ENCODE assay signal across 13 cellular contexts in genomic region chr14:35295845-35296161, GRCh38. TPM values are rescaled to one million over a fixed set of nuclear protein-coding genes. Genes with fewer than 3 reads are reported as not detected.
DNase-seq lines count a peak whose midpoint lies in the region; ATAC-seq and TF ChIP-seq lines count a peak whose summit lies in the region.
"Had no signal": no experiment of that assay in that cellular context is flagged by ENCODE, and none has a peak within 500 bp of the region (broad histone marks: within the 10 kb centered on the region; RNA-seq: fewer than 3 reads in every experiment).

No MANE protein-coding gene starts in this region.

- H3K9me2 ChIP-seq in Karpas-422 (replicated peaks; ENCODE audit: insufficient read depth, low read length) = no peaks in the 10 kb centered on the region

- H3K9ac ChIP-seq in Karpas-422 (ENCODE audit: low read length) (no peak overlapping the region), adipocyte (ENCODE audit: low read length) (peak overlapping the region; percentile 71)

- H3K36me3 Mint-ChIP-seq in T-helper 1 cell treated with Interleukin-12 subunit alpha and Interleukin-12 subunit beta and Interleukin-4 antibody, amounts not matched to agents 30 μg/mL and 1 μg/mL, for 36 hours (ENCODE audit: low read depth) = peaks cover 25% of the 10 kb centered on the region

- TF ChIP-seq POLR2A in adrenal gland (IDR thresholded peaks at IDR 0.05) = no peak

- peak overlapping the region; percentile 10 for H3K27ac Mint-ChIP-seq in T-helper 1 cell treated with Interleukin-12 subunit alpha and Interleukin-12 subunit beta and Interleukin-4 antibody, amounts not matched to agents 30 μg/mL and 1 μg/mL, for 36 hours

- H3K79me2 ChIP-seq in Karpas-422 (ENCODE audit: low read length) (peaks cover 85% of the 10 kb centered on the region), osteoblast (ENCODE audit: insufficient read depth, low read length) (peaks cover 85% of the 10 kb centered on the region)

- H3K4me3 ChIP-seq in Karpas-422 (ENCODE audit: low read length) = no peak overlapping the region
- H3K4me3 ChIP-seq in adipocyte (ENCODE audit: low read length) = peak overlapping the region; percentile 20
- no peak overlapping the region for H3K4me3 ChIP-seq in osteoblast (ENCODE audit: insufficient read depth, low read length)
- H3K4me3 ChIP-seq in adrenal gland = no peak overlapping the region
- H3K4me3 ChIP-seq: lung had no signal

- no peaks in the 10 kb centered on the region for H3K9me3 Mint-ChIP-seq in T-helper 1 cell treated with Interleukin-12 subunit alpha and Interleukin-12 subunit beta and Interleukin-4 antibody, amounts not matched to agents 30 μg/mL and 1 μg/mL, for 36 hours

- peaks cover 39% of the 10 kb centered on the region for H4K20me1 ChIP-seq in Karpas-422 (ENCODE audit: insufficient read depth, low read depth, low read length)
- H4K20me1 ChIP-seq in osteoblast (ENCODE audit: insufficient read depth, low read length) = peaks cover 32% of the 10 kb centered on the region

- H3K36me3 ChIP-seq in Karpas-422 (ENCODE audit: insufficient read depth, low read length) = peaks cover 27% of the 10 kb centered on the region
- peaks cover 6% of the 10 kb centered on the region for H3K36me3 ChIP-seq in adipocyte (ENCODE audit: control insufficient read depth, insufficient read depth, low read length, severe bottlenecking)
- peaks cover 4% of the 10 kb centered on the region for H3K36me3 ChIP-seq in osteoblast (ENCODE audit: insufficient read depth, low read length)
- H3K36me3 ChIP-seq in adrenal gland (replicated peaks in 1 of 2) = no peaks in the 10 kb centered on the region

- ATAC-seq in GM18868 (IDR thresholded peaks at IDR 0.05; ENCODE audit: unreplicated experiment) = no peak

- H3K9me3 ChIP-seq in Karpas-422 (ENCODE audit: low read length) (no peaks in the 10 kb centered on the region), adipocyte (ENCODE audit: control insufficient read depth, low read length) (no peaks in the 10 kb centered on the region), osteoblast (ENCODE audit: low read depth, low read length) (no peaks in the 10 kb centered on the region), adrenal gland (replicated peaks in 1 of 3) (no peaks in the 10 kb centered on the region)

- H3K27me3 ChIP-seq in Karpas-422 (ENCODE audit: low read length) (no peaks in the 10 kb centered on the region), adipocyte (replicated peaks; ENCODE audit: control insufficient read depth, insufficient read depth, low read length) (no peaks in the 10 kb centered on the region), osteoblast (ENCODE audit: insufficient read depth, low read length) (no peaks in the 10 kb centered on the region), adrenal gland (no peaks in the 10 kb centered on the region)

- no peak for DNase-seq in T-helper 1 cell
- DNase-seq in Karpas-422 = no peak
- no peak for DNase-seq in adipocyte (ENCODE audit: low read depth)
- no peak for DNase-seq in osteoblast (ENCODE audit: insufficient read length, low spot score, missing footprints)
- no peak for DNase-seq in adrenal gland
- no peak for DNase-seq in COLO668 (lab: John Stamatoyannopoulos, UW; ENCODE audit: unreplicated experiment)
- DNase-seq: effector CD8-positive, alpha-beta T cell; NCI-H2227 treated with DMSO at 0.1 percent for 48 hours; stimulated activated CD4-positive, alpha-beta T cell treated with anti-CD3 and anti-CD28 coated beads, Interleukin-4, amount 100 ng/mL, for 4 hours had no signal

- H2AFZ ChIP-seq in Karpas-422 (ENCODE audit: low read length) (no peak overlapping the region), osteoblast (ENCODE audit: low read length) (no peak overlapping the region)

- no peaks in the 10 kb centered on the region for H3K27me3 Mint-ChIP-seq in T-helper 1 cell treated with Interleukin-12 subunit alpha and Interleukin-12 subunit beta and Interleukin-4 antibody, amounts not matched to agents 30 μg/mL and 1 μg/mL, for 36 hours (ENCODE audit: low read depth)

- H3K27ac ChIP-seq in Karpas-422 (ENCODE audit: low read length) (no peak overlapping the region), osteoblast (ENCODE audit: low read depth, low read length) (peak overlapping the region; percentile 30), adrenal gland (no peak overlapping the region)
- H3K27ac ChIP-seq: VCaP had no signal

- intact Hi-C loops in adrenal gland (cut with DNase I) = no loop called here

- H3K4me3 Mint-ChIP-seq in T-helper 1 cell treated with Interleukin-12 subunit alpha and Interleukin-12 subunit beta and Interleukin-4 antibody, amounts not matched to agents 30 μg/mL and 1 μg/mL, for 36 hours = peak overlapping the region; percentile 51

- 73 to 100% (median 96%) methylated on average over 1 of the region's 1 CpG for WGBS in adrenal gland, 4 donors

- H3K4me1 ChIP-seq in Karpas-422 (ENCODE audit: low read length) = peaks cover 68% of the 10 kb centered on the region
- peaks cover 63% of the 10 kb centered on the region for H3K4me1 ChIP-seq in adipocyte (ENCODE audit: control insufficient read depth, insufficient read depth, low read length)
- H3K4me1 ChIP-seq in osteoblast (ENCODE audit: insufficient read depth, low read length) = peaks cover 15% of the 10 kb centered on the region
- peaks cover 40 to 77% of the 10 kb centered on the region in 2 donors for H3K4me1 ChIP-seq in adrenal gland (replicated peaks in 1 of 2)

- no peak for TF ChIP-seq CTCF in osteoblast (IDR thresholded peaks at IDR 0.05; ENCODE audit: extremely low read depth, low read depth, low read length)
- TF ChIP-seq CTCF in adrenal gland (IDR thresholded peaks at IDR 0.05) = no peak

- peak overlapping the region; percentile 10 for H3K4me2 ChIP-seq in Karpas-422 (ENCODE audit: low read depth, low read length, poor library complexity, severe bottlenecking)
- H3K4me2 ChIP-seq in osteoblast (ENCODE audit: insufficient read depth, low read length) = no peak overlapping the region

- peaks cover 45% of the 10 kb centered on the region for H3K4me1 Mint-ChIP-seq in T-helper 1 cell treated with Interleukin-12 subunit alpha and Interleukin-12 subunit beta and Interleukin-4 antibody, amounts not matched to agents 30 μg/mL and 1 μg/mL, for 36 hours (ENCODE audit: low read depth)

RNA-seq across cellular contexts. Expression of gene PSMA6, which starts 3.6 kb away (rescaled TPM):
- total RNA-seq in Karpas-422 (2014; rRNA removed; shearing (Covaris generic); ENCODE audit: low replicate concordance) = 327 and 344 TPM in 2 replicates
- 155 and 170 TPM in 2 replicates for total RNA-seq in osteoblast
- total RNA-seq in adrenal gland = 100 to 1,000 TPM; 114 to 323 (median 185) TPM
- 100 to 1,000 TPM; 119 to 393 (median 120) TPM for polyA plus RNA-seq in adrenal gland
